12 cellular contexts compared by ENCODE assay signal in genomic region chr4:88010921-88011320, GRCh38. TPM values are rescaled to one million over a fixed set of nuclear protein-coding genes. Genes with fewer than 3 reads are reported as not detected.
DNase-seq lines count a peak whose midpoint lies in the region; ATAC-seq, FAIRE-seq and TF ChIP-seq lines count a peak whose summit lies in the region.
"Had no signal": no experiment of that assay in that cellular context is flagged by ENCODE, and none has a peak within 500 bp of the region (broad histone marks: within the 10 kb centered on the region; RNA-seq: fewer than 3 reads in every experiment).

No MANE protein-coding gene starts in this region.

- H3K27ac ChIP-seq in A549 = peak overlapping the region in 1 of 2 experiments; percentile 32; a peak in 1 of 6 replicates
- H3K27ac ChIP-seq in HUES64 (ENCODE audit: low read depth, low read length) = no peak overlapping the region
- peak overlapping the region; percentile 14 for H3K27ac ChIP-seq in muscle layer of duodenum (ENCODE audit: low read length)

- peak overlapping the region; percentile 87 for H3K4me2 ChIP-seq in A549

- H3K4me1 ChIP-seq in A549 (peaks cover 53% of the 10 kb centered on the region), HUES64 (ENCODE audit: insufficient read depth, low read length) (peaks cover 35% of the 10 kb centered on the region), muscle layer of duodenum (ENCODE audit: control insufficient read depth in 1 of 2, insufficient read depth in 2 of 2, low read length in 2 of 2) (peaks cover 13 to 51% of the 10 kb centered on the region in 2 donors)

- H3K4me1 Mint-ChIP-seq in chondrocyte (ENCODE audit: low read depth) = peaks cover 80% of the 10 kb centered on the region

- H3K36me3 ChIP-seq in HUES64 (ENCODE audit: insufficient read depth, low read length) (no peaks in the 10 kb centered on the region), muscle layer of duodenum (ENCODE audit: control insufficient read depth in 1 of 2, insufficient read depth in 2 of 2, low read length in 2 of 2) (peaks cover 0 to 3% of the 10 kb centered on the region in 2 donors)

- H3K4me3 ChIP-seq in A549 = no peak overlapping the region
- H3K4me3 ChIP-seq in HUES64 (ENCODE audit: low read length) = 0 out of 2 replicates have a peak overlapping the region, but pooled peaks have one; percentile 83
- peak overlapping the region in 1 of 2 donors; percentile 13 for H3K4me3 ChIP-seq in muscle layer of duodenum (ENCODE audit: low read depth in 1 of 2, low read length in 2 of 2)

- no peaks in the 10 kb centered on the region for H3K27me3 Mint-ChIP-seq in chondrocyte (ENCODE audit: low read depth)

- no peak for ATAC-seq in A549
- no peak for ATAC-seq in stimulated activated naive CD8-positive, alpha-beta T cell treated with anti-CD3 and anti-CD28 coated beads, Interleukin-15, Interleukin-2, amounts not matched to agents 100 U/mL and 50 U/mL, for 24 hours
- no peak for ATAC-seq in GM18858 (IDR thresholded peaks at IDR 0.05; ENCODE audit: unreplicated experiment)
- no peak for ATAC-seq in HG03354 (IDR thresholded peaks at IDR 0.05; ENCODE audit: poor library complexity, severe bottlenecking, unreplicated experiment)
- ATAC-seq: HCT116 had no signal

- TF ChIP-seq CTCF in A549 (IDR thresholded peaks at IDR 0.05) = no peak
- TF ChIP-seq CTCF in chondrocyte (IDR thresholded peaks at IDR 0.05) = no peak

- H3K36me3 Mint-ChIP-seq in chondrocyte (ENCODE audit: low read depth) = no peaks in the 10 kb centered on the region

- FAIRE-seq in A549 (lab: Jason Lieb, UNC) = no peak
- FAIRE-seq: G401.6 had no signal

- no peak for TF ChIP-seq RAD21 in A549 (conservative IDR thresholded peaks at IDR 0.05 in 1 of 2, IDR thresholded peaks at IDR 0.05 in 1 of 2)

- peak overlapping the region; percentile 44 for H3K4me3 Mint-ChIP-seq in chondrocyte (ENCODE audit: unreplicated experiment)

- TF ChIP-seq POLR2A in A549 (IDR thresholded peaks at IDR 0.05; ENCODE audit: low read length) = no peak

- TF ChIP-seq EP300 in A549 (IDR thresholded peaks at IDR 0.05) = no peak

- DNase-seq in A549 (ENCODE audit: low read depth in 1 of 2, low spot score in 1 of 2) (no peak), chondrocyte (ENCODE audit: low spot score) (no peak), NCI-H748 (lab: John Stamatoyannopoulos, UW; ENCODE audit: unreplicated experiment) (no peak)
- DNase-seq in stimulated activated naive CD8-positive, alpha-beta T cell treated with anti-CD3 and anti-CD28 coated beads, Interleukin-15, Interleukin-2, amounts not matched to agents 100 U/mL and 50 U/mL, for 24 hours = no peak
- DNase-seq: central memory CD4-positive, alpha-beta T cell; NCI-H2171 had no signal

- peak overlapping the region; percentile 85 for H3K27ac Mint-ChIP-seq in chondrocyte (ENCODE audit: unreplicated experiment)

- H3K27me3 ChIP-seq in HUES64 (ENCODE audit: insufficient read depth, low read length) = peaks cover 13% of the 10 kb centered on the region
- H3K27me3 ChIP-seq in muscle layer of duodenum (ENCODE audit: low read depth, low read length) = no peaks in the 10 kb centered on the region

- CTCF ChIA-PET in A549 (lab: Yijun Ruan, JAX) = no interaction called here

- H3K9me3 ChIP-seq in A549 = no peaks in the 10 kb centered on the region
- H3K9me3 ChIP-seq in HUES64 (ENCODE audit: insufficient read depth, low read depth, low read length) = no peaks in the 10 kb centered on the region
- no peaks in the 10 kb centered on the region for H3K9me3 ChIP-seq in muscle layer of duodenum (ENCODE audit: control insufficient read depth in 1 of 2, low read length in 2 of 2)

- no peak overlapping the region for H3K9ac ChIP-seq in HUES64 (ENCODE audit: low read depth, low read length)

- 46% methylated on average over 2 of the region's 2 CpGs for WGBS in A549 (ENCODE audit: missing lambda C conversion rate)
- 100% methylated on average over 2 of the region's 2 CpGs for WGBS in HUES64

- H3K9me3 Mint-ChIP-seq in chondrocyte (ENCODE audit: low read depth) = no peaks in the 10 kb centered on the region

- POLR2A ChIA-PET in A549 (lab: Yijun Ruan, JAX) = interaction anchor here (0.6 kb wide), 1 partner anchor 37 kb away, joined by 3 read pairs; no protein-coding TSS in a partner anchor

TF ChIP-seq in A549, 52 proteins besides CTCF, POLR2A, EP300 and RAD21:
- TF ChIP-seq, protein P1, sequence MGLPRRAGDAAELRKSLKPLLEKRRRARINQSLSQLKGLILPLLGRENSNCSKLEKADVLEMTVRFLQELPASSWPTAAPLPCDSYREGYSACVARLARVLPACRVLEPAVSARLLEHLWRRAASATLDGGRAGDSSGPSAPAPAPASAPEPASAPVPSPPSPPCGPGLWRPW (IDR thresholded peaks at IDR 0.05) = no peak
- TF ChIP-seq POLR2AphosphoS2 (conservative IDR thresholded peaks at IDR 0.05; ENCODE audit: low read length) = no peak
- TF ChIP-seq RFX5 (IDR thresholded peaks at IDR 0.05) = no peak
- no peak for TF ChIP-seq HOXB5 (CRISPR knock-in tag; IDR thresholded peaks at IDR 0.05)
- no peak for TF ChIP-seq ZSCAN20 (CRISPR knock-in tag; IDR thresholded peaks at IDR 0.05)
- no peak for TF ChIP-seq EHF (CRISPR knock-in tag; IDR thresholded peaks at IDR 0.05)
- no peak for TF ChIP-seq GATA3 (IDR thresholded peaks at IDR 0.05; ENCODE audit: borderline replicate concordance)
- no peak for TF ChIP-seq RNF2 (IDR thresholded peaks at IDR 0.05; ENCODE audit: borderline replicate concordance, low read depth)
- TF ChIP-seq USF2 (IDR thresholded peaks at IDR 0.05) = no peak
- no peak for TF ChIP-seq HOXB13 (CRISPR knock-in tag; IDR thresholded peaks at IDR 0.05; ENCODE audit: low read depth)
- TF ChIP-seq, protein P2, sequence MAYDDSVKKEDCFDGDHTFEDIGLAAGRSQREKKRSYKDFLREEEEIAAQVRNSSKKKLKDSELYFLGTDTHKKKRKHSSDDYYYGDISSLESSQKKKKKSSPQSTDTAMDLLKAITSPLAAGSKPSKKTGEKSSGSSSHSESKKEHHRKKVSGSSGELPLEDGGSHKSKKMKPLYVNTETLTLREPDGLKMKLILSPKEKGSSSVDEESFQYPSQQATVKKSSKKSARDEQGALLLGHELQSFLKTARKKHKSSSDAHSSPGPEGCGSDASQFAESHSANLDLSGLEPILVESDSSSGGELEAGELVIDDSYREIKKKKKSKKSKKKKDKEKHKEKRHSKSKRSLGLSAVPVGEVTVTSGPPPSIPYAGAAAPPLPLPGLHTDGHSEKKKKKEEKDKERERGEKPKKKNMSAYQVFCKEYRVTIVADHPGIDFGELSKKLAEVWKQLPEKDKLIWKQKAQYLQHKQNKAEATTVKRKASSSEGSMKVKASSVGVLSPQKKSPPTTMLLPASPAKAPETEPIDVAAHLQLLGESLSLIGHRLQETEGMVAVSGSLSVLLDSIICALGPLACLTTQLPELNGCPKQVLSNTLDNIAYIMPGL (CRISPR knock-in tag; IDR thresholded peaks at IDR 0.05; ENCODE audit: borderline replicate concordance) = no peak
- TF ChIP-seq, protein P3, sequence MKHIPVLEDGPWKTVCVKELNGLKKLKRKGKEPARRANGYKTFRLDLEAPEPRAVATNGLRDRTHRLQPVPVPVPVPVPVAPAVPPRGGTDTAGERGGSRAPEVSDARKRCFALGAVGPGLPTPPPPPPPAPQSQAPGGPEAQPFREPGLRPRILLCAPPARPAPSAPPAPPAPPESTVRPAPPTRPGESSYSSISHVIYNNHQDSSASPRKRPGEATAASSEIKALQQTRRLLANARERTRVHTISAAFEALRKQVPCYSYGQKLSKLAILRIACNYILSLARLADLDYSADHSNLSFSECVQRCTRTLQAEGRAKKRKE (CRISPR knock-in tag; IDR thresholded peaks at IDR 0.05; ENCODE audit: low read depth) = no peak

RNA-seq across cellular contexts. Expression of gene PKD2, which starts 3.5 kb away (rescaled TPM):
- 38.6 and 57.6 TPM in 2 replicates for polyA plus RNA-seq in A549 (2011; rRNA removed)
- 10.6 and 14.9 TPM in 2 replicates for polyA plus RNA-seq in A549 (2012; cell fraction: cytosol; rRNA removed)
- 12.7 and 25.1 TPM in 2 replicates for polyA plus RNA-seq in A549 (2012; cell fraction: nucleus; rRNA removed)
- polyA plus RNA-seq in A549 (2017; fragmentation: RNase III; extraction: RNeasy Plus Mini Kit Qiagen cat#74134 plus additional on column Dnase treatment) = 30.6 to 40.2 TPM (median 39.4 TPM) in 3 replicates
- polyA minus RNA-seq in A549 (2011; rRNA and poly(A)+ RNA removed) = 37.9 and 40.6 TPM in 2 replicates
- 20.5 TPM for polyA plus RNA-seq in HUES64 (2013, experiment 1 of 2)
- 19.0 TPM for polyA plus RNA-seq in HUES64 (2013, experiment 2 of 2)
- 69.7 to 71.7 TPM (median 69.8 TPM) in 3 replicates for total RNA-seq in chondrocyte

RNA-seq across cellular contexts. Expression of gene SPP1, which starts 35.4 kb away (rescaled TPM):
- polyA plus RNA-seq in A549 (2011; rRNA removed) = 415 and 509 TPM in 2 replicates
- 198 and 219 TPM in 2 replicates for polyA plus RNA-seq in A549 (2012; cell fraction: cytosol; rRNA removed)
- polyA plus RNA-seq in A549 (2012; cell fraction: nucleus; rRNA removed) = 164 and 242 TPM in 2 replicates
- 176 to 226 TPM (median 198 TPM) in 3 replicates for polyA plus RNA-seq in A549 (2017; fragmentation: RNase III; extraction: RNeasy Plus Mini Kit Qiagen cat#74134 plus additional on column Dnase treatment)
- 277 and 302 TPM in 2 replicates for polyA minus RNA-seq in A549 (2011; rRNA and poly(A)+ RNA removed)
- 36.8 TPM for polyA plus RNA-seq in HUES64 (2013, experiment 1 of 2)
- 34.9 TPM for polyA plus RNA-seq in HUES64 (2013, experiment 2 of 2)
- total RNA-seq in chondrocyte = 13.5 to 16.0 TPM (median 15.7 TPM) in 3 replicates
